ENCODE assay signal across 2 cellular contexts in the genomic region with DNA sequence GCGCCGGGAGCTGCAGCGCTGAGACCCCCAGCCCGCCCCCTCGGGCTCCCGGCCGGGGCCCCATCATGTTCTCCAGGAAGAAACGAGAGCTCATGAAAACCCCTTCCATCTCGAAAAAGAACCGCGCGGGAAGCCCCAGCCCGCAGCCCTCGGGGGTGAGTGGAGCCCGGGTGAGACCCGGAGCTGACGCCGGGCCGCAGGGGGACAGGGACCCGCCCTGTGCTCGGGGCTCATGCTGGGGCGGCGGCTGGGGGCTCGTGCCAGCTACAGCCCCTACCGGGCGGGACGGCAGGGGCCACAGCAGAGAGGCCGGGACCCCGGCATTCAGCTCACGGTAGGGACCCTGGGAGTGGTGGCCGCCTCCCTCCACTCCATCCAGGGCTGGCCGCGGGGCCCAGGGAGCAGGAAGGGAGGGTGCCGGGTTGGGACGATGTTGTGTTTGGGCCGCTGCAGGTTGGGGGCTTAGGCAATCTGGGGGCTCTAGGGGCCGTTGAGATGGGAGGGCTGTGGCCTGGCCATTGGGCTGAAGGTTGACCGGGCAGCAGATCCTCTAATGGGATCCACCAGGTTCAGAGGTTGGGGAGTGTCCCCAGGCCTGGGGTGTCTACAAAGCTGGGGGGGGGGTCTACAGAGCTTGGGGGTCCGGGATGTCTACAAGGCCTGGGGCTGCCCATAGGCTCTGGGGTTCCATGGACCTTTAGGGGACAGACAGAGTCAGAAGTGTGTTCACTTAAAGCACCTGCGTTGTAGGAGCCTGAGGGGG.
TF ChIP-seq lines count a peak whose summit lies in the region.

No MANE protein-coding gene starts in this region.

TF ChIP-seq in HEK293, 187 proteins besides CTCF, POLR2A, EP300 and RAD21 (continued from another document):
- no peak for TF ChIP-seq ELK4 (IDR thresholded peaks at IDR 0.05; ENCODE audit: borderline replicate concordance, low read depth, low read length)
- peak; percentile 29; the same call in 1 of the 2 replicates for TF ChIP-seq SP2 (tag by site-specific recombination; IDR thresholded peaks at IDR 0.05)
- TF ChIP-seq KLF1 (tag by site-specific recombination; IDR thresholded peaks at IDR 0.05), result peak; percentile 96
- TF ChIP-seq ZNF791 (tag by site-specific recombination; IDR thresholded peaks at IDR 0.05), result no peak
- TF ChIP-seq ZBTB48 (tag by site-specific recombination; IDR thresholded peaks at IDR 0.05), result peak; percentile 88; the same call in 1 of the 2 replicates
- TF ChIP-seq ZNF214 (tag by site-specific recombination; IDR thresholded peaks at IDR 0.05; ENCODE audit: borderline replicate concordance), result no peak
- TF ChIP-seq ZNF626 (tag by site-specific recombination; IDR thresholded peaks at IDR 0.05), result no peak
- TF ChIP-seq KLF17 (tag by site-specific recombination; IDR thresholded peaks at IDR 0.05), result 0 out of 2 replicates have a peak, but pooled peaks have one; percentile 28
- TF ChIP-seq PRDM10 (tag by site-specific recombination; IDR thresholded peaks at IDR 0.05), result no peak
- no peak for TF ChIP-seq ZNF362 (tag by site-specific recombination; IDR thresholded peaks at IDR 0.05)
- 0 out of 2 replicates have a peak, but pooled peaks have one; percentile 5 for TF ChIP-seq GLIS1 (tag by site-specific recombination; IDR thresholded peaks at IDR 0.05)

TF ChIP-seq in WTC11, 78 proteins besides CTCF, POLR2A, EP300 and RAD21 (continued from another document):
- TF ChIP-seq SP1 (CRISPR knock-in tag; conservative IDR thresholded peaks at IDR 0.05) (no peak), ZNF671 (CRISPR knock-in tag; IDR thresholded peaks at IDR 0.05) (no peak), GRHL2 (CRISPR knock-in tag; IDR thresholded peaks at IDR 0.05; ENCODE audit: insufficient replicate concordance, severe bottlenecking) (no peak), SMAD3 (CRISPR knock-in tag; IDR thresholded peaks at IDR 0.05; ENCODE audit: borderline replicate concordance) (no peak)
